In genomic region chr19:47561440-47562045, GRCh38 we compare ENCODE assay signal across 10 cellular contexts. TPM values are rescaled to one million over a fixed set of nuclear protein-coding genes. Genes with fewer than 3 reads are reported as not detected.
"Had no signal": no experiment of that assay in that cellular context is flagged by ENCODE, and none has a peak within 500 bp of the region (broad histone marks: within the 10 kb centered on the region; RNA-seq: fewer than 3 reads in every experiment).

No MANE protein-coding gene starts in this region.

- H3K27ac ChIP-seq: parathyroid adenoma, thoracic aorta had no signal

- H3K79me2 ChIP-seq: parathyroid adenoma had no signal

- H3K4me3 ChIP-seq: thoracic aorta had no signal

- H2AFZ ChIP-seq: parathyroid adenoma had no signal

- H3K9ac ChIP-seq: parathyroid adenoma had no signal

- H3K9me3 ChIP-seq: thoracic aorta had no signal

- FAIRE-seq: endometrium had no signal

- H3K36me3 Mint-ChIP-seq: naive thymus-derived CD4-positive, alpha-beta T cell had no signal

- H3K4me1 ChIP-seq: parathyroid adenoma had no signal

- H3K4me3 Mint-ChIP-seq: naive thymus-derived CD4-positive, alpha-beta T cell; stimulated activated naive CD8-positive, alpha-beta T cell treated with anti-CD3 and anti-CD28 coated beads, Interleukin-15, Interleukin-2, amounts not matched to agents 100 ng/mL and 50 ng/mL, for 24 hours had no signal

- H3K27ac Mint-ChIP-seq: naive thymus-derived CD4-positive, alpha-beta T cell; stimulated activated naive CD8-positive, alpha-beta T cell treated with anti-CD3 and anti-CD28 coated beads, Interleukin-15, Interleukin-2, amounts not matched to agents 100 ng/mL and 50 ng/mL, for 24 hours had no signal

- DNase-seq: activated CD4-positive, alpha-beta T cell treated with anti-CD3 and anti-CD28 coated beads, Interleukin-2, amount 50 U/mL, for 4 hours; activated naive CD4-positive, alpha-beta T cell treated with anti-CD3 and anti-CD28 coated beads, Interleukin-2, amount 50 U/mL, for 16 hours; naive thymus-derived CD4-positive, alpha-beta T cell; T-helper 1 cell; T1000 had no signal

- ATAC-seq: activated CD4-positive, CD25-positive, alpha-beta regulatory T cell treated with anti-CD3 and anti-CD28 coated beads, Interleukin-2, amount 50 U/mL, for 24 hours; naive thymus-derived CD4-positive, alpha-beta T cell had no signal

- H3K9me3 Mint-ChIP-seq: stimulated activated naive CD8-positive, alpha-beta T cell treated with anti-CD3 and anti-CD28 coated beads, Interleukin-15, Interleukin-2, amounts not matched to agents 100 ng/mL and 50 ng/mL, for 24 hours had no signal

- H3K36me3 ChIP-seq: thoracic aorta had no signal

RNA-seq across cellular contexts. Expression of gene ZNF541, which starts 11.4 kb away (rescaled TPM):
- total RNA-seq: thoracic aorta had no signal
